9 cellular contexts compared by ENCODE assay signal in genomic region chr6:149925253-149925973, GRCh38. TPM values are rescaled to one million over a fixed set of nuclear protein-coding genes. Genes with fewer than 3 reads are reported as not detected.
DNase-seq lines count a peak whose midpoint lies in the region; ATAC-seq, FAIRE-seq and TF ChIP-seq lines count a peak whose summit lies in the region.
"Had no signal": no experiment of that assay in that cellular context is flagged by ENCODE, and none has a peak within 500 bp of the region (broad histone marks: within the 10 kb centered on the region; RNA-seq: fewer than 3 reads in every experiment).

No MANE protein-coding gene starts in this region.

- DNase-seq in activated T-cell treated with anti-CD3 and anti-CD28 coated beads, Interleukin-2, amount 50 U/mL, for 1 hour: peak; percentile 25
- no peak for DNase-seq in activated T-cell treated with anti-CD3 and anti-CD28 coated beads for 4 hours
- DNase-seq in HepG2 (ENCODE audit: low spot score): no peak
- DNase-seq in tibial nerve (ENCODE audit: low spot score in 2 of 2): no peak
- DNase-seq in inferior parietal cortex (ENCODE audit: extremely low spot score): no peak
- DNase-seq in NCI-H2029 treated with DMSO at 0.1 percent for 48 hours (lab: John Stamatoyannopoulos, UW): no peak
- no peak for DNase-seq in glomerular visceral epithelial cell (ENCODE audit: extremely low spot score)

- TF ChIP-seq CTCF in brain (conservative IDR thresholded peaks at IDR 0.05): no peak
- no peak for TF ChIP-seq CTCF in HepG2 (CRISPR knock-in tag; IDR thresholded peaks at IDR 0.05)
- no peak for TF ChIP-seq CTCF in tibial nerve (IDR thresholded peaks at IDR 0.05)

- H3K27me3 ChIP-seq in HepG2 (ENCODE audit: control insufficient read depth in 1 of 2, insufficient read depth in 2 of 2, low read length in 2 of 2) (peaks cover 13 to 55% of the 10 kb centered on the region in 2 experiments), tibial nerve (peaks cover 0 to 75% of the 10 kb centered on the region in 2 donors)

- no peak for TF ChIP-seq RAD21 in HepG2 (CRISPR knock-in tag; IDR thresholded peaks at IDR 0.05)

- TF ChIP-seq EP300 in HepG2 (IDR thresholded peaks at IDR 0.05; ENCODE audit: low read depth in 2 of 2, low read length in 2 of 2) (no peak), HepG2 (CRISPR knock-in tag; IDR thresholded peaks at IDR 0.05; ENCODE audit: borderline replicate concordance) (no peak), tibial nerve (IDR thresholded peaks at IDR 0.05) (no peak)

- no peaks in the 10 kb centered on the region for H4K20me1 ChIP-seq in HepG2 (ENCODE audit: insufficient read depth, low read length)

- H3K4me1 ChIP-seq in HepG2 (ENCODE audit: insufficient read depth, low read length) (peaks cover 34% of the 10 kb centered on the region), tibial nerve (peaks cover 0 to 32% (median 13%) of the 10 kb centered on the region in 4 donors)

- no peaks in the 10 kb centered on the region for H3K36me3 Mint-ChIP-seq in brain

- peak overlapping the region; percentile 16; the same call in 1 of the 2 replicates for H3K9ac ChIP-seq in HepG2 (ENCODE audit: insufficient read depth, low read depth, low read length)

- POLR2A ChIA-PET in HepG2 (lab: Yijun Ruan, JAX): interaction anchor here (1.0 kb wide), 1 partner anchor 208 kb away, joined by 3 read pairs; the partner anchor contains the start of gene LATS1

- CTCF ChIA-PET in HepG2 (lab: Yijun Ruan, JAX; ENCODE audit: low intra/inter-chr PET ratio, low total read pairs): interaction anchor here (1.7 to 2.4 kb wide), 3 partner anchors 85 to 202 kb away, joined by 4 to 50 read pairs (median 19); no protein-coding TSS in a partner anchor

- H3K36me3 ChIP-seq in HepG2 (replicated peaks in 1 of 2; ENCODE audit: control insufficient read depth in 1 of 2, insufficient read depth in 2 of 2, low read length in 2 of 2): no peaks in the 10 kb centered on the region; a peak in 1 of 5 replicates
- H3K36me3 ChIP-seq in tibial nerve: no peaks in the 10 kb centered on the region

- no peak overlapping the region for H3K27ac Mint-ChIP-seq in brain
- H3K27ac Mint-ChIP-seq: T-helper 17 cell had no signal

- H3K9me3 ChIP-seq in HepG2 (ENCODE audit: low read length) (no peaks in the 10 kb centered on the region), tibial nerve (no peaks in the 10 kb centered on the region)

- BruUV-seq in HepG2 (replicated peaks; lab: Mats Ljungman, UMichigan): no TSS peak

- TF ChIP-seq POLR2A in HepG2 (IDR thresholded peaks at IDR 0.05; ENCODE audit: insufficient read depth in 1 of 2, low read depth in 2 of 2, low read length in 2 of 2): no peak
- no peak for TF ChIP-seq POLR2A in tibial nerve (IDR thresholded peaks at IDR 0.05)

- no peaks in the 10 kb centered on the region for H3K79me2 ChIP-seq in HepG2 (ENCODE audit: insufficient read depth, low read length)

- H3K9me3 Mint-ChIP-seq in brain: peaks cover 13 to 28% (median 23%) of the 10 kb centered on the region in 5 experiments

- H3K27ac ChIP-seq in HepG2 (ENCODE audit: extremely low read length, insufficient read depth, low read length) (no peak overlapping the region), tibial nerve (peak overlapping the region in 2 of 4 donors; percentile 42 to 43)

- H3K4me1 Mint-ChIP-seq in brain: peaks cover 27% of the 10 kb centered on the region

- H3K4me3 Mint-ChIP-seq in brain: peak overlapping the region; percentile 35 to 86 (median 84)

- in situ Hi-C loops in HepG2 (cut with HindIII; ENCODE audit: extremely low pct_ligation_motif_present, low pct_unique_long_range_greater_than_20kb): no loop called here

- WGBS in HepG2 (ENCODE audit: low lambda C conversion rate): 24% methylated on average over 8 of the region's 34 CpGs
- 27 to 40% methylated on average over 5 to 22 of the region's 34 CpGs for WGBS in tibial nerve, 2 donors

- peak; percentile 45 for ATAC-seq in HepG2

- intact Hi-C loops in HepG2 (cut with micrococcal nuclease; ENCODE audit: unreplicated experiment): no loop called here

- no peak for FAIRE-seq in HepG2 (lab: Jason Lieb, UNC)

- no peak overlapping the region for H2AFZ ChIP-seq in HepG2 (ENCODE audit: low read length)

- H3K4me3 ChIP-seq in HepG2 (replicated peaks in 1 of 3; ENCODE audit: insufficient read depth in 1 of 3, low read depth in 2 of 3, low read length in 3 of 3) (peak overlapping the region; percentile 65 to 82 (median 71)), tibial nerve (peak overlapping the region; percentile 31 to 53 (median 48))

- peak overlapping the region; percentile 95 for H3K4me2 ChIP-seq in HepG2 (ENCODE audit: low read depth, low read length)

- peaks cover 96% of the 10 kb centered on the region for H3K27me3 Mint-ChIP-seq in brain

RNA-seq across cellular contexts. Expression of gene RAET1G, which starts 2.5 kb away (rescaled TPM):
- not detected for polyA plus RNA-seq in brain (ENCODE audit: insufficient read depth, low read depth, low replicate concordance)
- not detected in 2 replicates for total RNA-seq in HepG2 (2016; rRNA removed; fragmentation: Illumina TruSeq; extraction: Trizol)
- total RNA-seq in HepG2 (2016; cell fraction: cytosol; rRNA removed; fragmentation: Illumina TruSeq; extraction: Trizol; ENCODE audit: low read depth): not detected in 2 replicates
- total RNA-seq in HepG2 (2016; cell fraction: insoluble cytoplasmic fraction; rRNA removed; fragmentation: Illumina TruSeq; extraction: Trizol): not detected in 2 replicates
- not detected in 2 replicates for total RNA-seq in HepG2 (2016; cell fraction: membrane; rRNA removed; fragmentation: Illumina TruSeq; extraction: Trizol)
- not detected in 2 replicates for total RNA-seq in HepG2 (2016; cell fraction: nucleus; rRNA removed; fragmentation: Illumina TruSeq; extraction: Trizol)
- polyA plus RNA-seq in HepG2 (2011; rRNA removed): not detected in 2 replicates
- not detected in 2 replicates for polyA plus RNA-seq in HepG2 (2011; cell fraction: cytosol; rRNA removed)
- polyA plus RNA-seq in HepG2 (2011; cell fraction: nucleus; rRNA removed): not detected in 2 replicates
- polyA plus RNA-seq in HepG2 (2012): not detected in 2 replicates
- polyA plus RNA-seq in HepG2 (2016; cell fraction: cytosol; fragmentation: Illumina TruSeq; extraction: Trizol; ENCODE audit: low read depth): not detected in 2 replicates
- not detected in 2 replicates for polyA plus RNA-seq in HepG2 (2016; cell fraction: insoluble cytoplasmic fraction; fragmentation: Illumina TruSeq; extraction: Trizol; ENCODE audit: low read depth)
- polyA plus RNA-seq in HepG2 (2016; cell fraction: membrane; fragmentation: Illumina TruSeq; extraction: Trizol; ENCODE audit: low read depth): not detected in 2 replicates
- not detected in 2 replicates for polyA plus RNA-seq in HepG2 (2016; cell fraction: nucleus; fragmentation: Illumina TruSeq; extraction: Trizol; ENCODE audit: insufficient read depth, low read depth)
- 6.1 TPM in 1 of 2 replicates, not detected in the other for polyA minus RNA-seq in HepG2 (2011; rRNA and poly(A)+ RNA removed; ENCODE audit: low replicate concordance)
- polyA minus RNA-seq in HepG2 (2011; cell fraction: cytosol; rRNA and poly(A)+ RNA removed): not detected in 2 replicates
- polyA minus RNA-seq in HepG2 (2011; cell fraction: nucleus; rRNA and poly(A)+ RNA removed): not detected in 2 replicates
- 1 to 10 TPM in 1 of 4 donors, not detected in 3; 1.5 TPM for total RNA-seq in tibial nerve
- total RNA-seq: T-helper 17 cell had no signal

RNA-seq across cellular contexts. Expression of gene ULBP2, which starts 16.4 kb away (rescaled TPM):
- 0.73 TPM for polyA plus RNA-seq in brain (ENCODE audit: insufficient read depth, low read depth, low replicate concordance)
- not detected in 2 replicates for total RNA-seq in HepG2 (2016; rRNA removed; fragmentation: Illumina TruSeq; extraction: Trizol)
- total RNA-seq in HepG2 (2016; cell fraction: cytosol; rRNA removed; fragmentation: Illumina TruSeq; extraction: Trizol; ENCODE audit: low read depth): not detected in 2 replicates
- total RNA-seq in HepG2 (2016; cell fraction: insoluble cytoplasmic fraction; rRNA removed; fragmentation: Illumina TruSeq; extraction: Trizol): not detected in 2 replicates
- not detected in 2 replicates for total RNA-seq in HepG2 (2016; cell fraction: membrane; rRNA removed; fragmentation: Illumina TruSeq; extraction: Trizol)
- total RNA-seq in HepG2 (2016; cell fraction: nucleus; rRNA removed; fragmentation: Illumina TruSeq; extraction: Trizol): not detected in 2 replicates
- polyA plus RNA-seq in HepG2 (2011; rRNA removed): not detected in 2 replicates
- not detected in 2 replicates for polyA plus RNA-seq in HepG2 (2011; cell fraction: cytosol; rRNA removed)
- not detected in 2 replicates for polyA plus RNA-seq in HepG2 (2011; cell fraction: nucleus; rRNA removed)
- not detected in 2 replicates for polyA plus RNA-seq in HepG2 (2012)
- not detected in 2 replicates for polyA plus RNA-seq in HepG2 (2016; cell fraction: cytosol; fragmentation: Illumina TruSeq; extraction: Trizol; ENCODE audit: low read depth)
- not detected in 2 replicates for polyA plus RNA-seq in HepG2 (2016; cell fraction: insoluble cytoplasmic fraction; fragmentation: Illumina TruSeq; extraction: Trizol; ENCODE audit: low read depth)
- not detected in 2 replicates for polyA plus RNA-seq in HepG2 (2016; cell fraction: membrane; fragmentation: Illumina TruSeq; extraction: Trizol; ENCODE audit: low read depth)
- polyA plus RNA-seq in HepG2 (2016; cell fraction: nucleus; fragmentation: Illumina TruSeq; extraction: Trizol; ENCODE audit: insufficient read depth, low read depth): not detected in 2 replicates
- polyA minus RNA-seq in HepG2 (2011; rRNA and poly(A)+ RNA removed; ENCODE audit: low replicate concordance): not detected in 2 replicates
- not detected in 2 replicates for polyA minus RNA-seq in HepG2 (2011; cell fraction: cytosol; rRNA and poly(A)+ RNA removed)
- polyA minus RNA-seq in HepG2 (2011; cell fraction: nucleus; rRNA and poly(A)+ RNA removed): not detected in 2 replicates
- total RNA-seq in tibial nerve: under 1 TPM in 1 of 4 donors, not detected in 3; 0.22 TPM

RNA-seq across cellular contexts. Expression of gene RAET1E, which starts 27.5 kb away (rescaled TPM):
- polyA plus RNA-seq in brain (ENCODE audit: insufficient read depth, low read depth, low replicate concordance) (0.17 TPM), HepG2 (2011; rRNA removed) (not detected in 2 replicates)
- total RNA-seq in HepG2 (2016; rRNA removed; fragmentation: Illumina TruSeq; extraction: Trizol) (not detected in 2 replicates), tibial nerve (1 to 10 TPM in 1 of 4 donors, under 1 TPM in 2, not detected in 1; 0.30 to 1.6 (median 0.44) TPM)
- not detected in 2 replicates for total RNA-seq in HepG2 (2016; cell fraction: cytosol; rRNA removed; fragmentation: Illumina TruSeq; extraction: Trizol; ENCODE audit: low read depth)
- total RNA-seq in HepG2 (2016; cell fraction: insoluble cytoplasmic fraction; rRNA removed; fragmentation: Illumina TruSeq; extraction: Trizol): not detected in 2 replicates
- total RNA-seq in HepG2 (2016; cell fraction: membrane; rRNA removed; fragmentation: Illumina TruSeq; extraction: Trizol): not detected in 2 replicates
- total RNA-seq in HepG2 (2016; cell fraction: nucleus; rRNA removed; fragmentation: Illumina TruSeq; extraction: Trizol): not detected in 2 replicates
- not detected in 2 replicates for polyA plus RNA-seq in HepG2 (2011; cell fraction: cytosol; rRNA removed)
- polyA plus RNA-seq in HepG2 (2011; cell fraction: nucleus; rRNA removed): not detected in 2 replicates
- not detected in 2 replicates for polyA plus RNA-seq in HepG2 (2012)
- polyA plus RNA-seq in HepG2 (2016; cell fraction: cytosol; fragmentation: Illumina TruSeq; extraction: Trizol; ENCODE audit: low read depth): not detected in 2 replicates
- polyA plus RNA-seq in HepG2 (2016; cell fraction: insoluble cytoplasmic fraction; fragmentation: Illumina TruSeq; extraction: Trizol; ENCODE audit: low read depth): not detected in 2 replicates
- polyA plus RNA-seq in HepG2 (2016; cell fraction: membrane; fragmentation: Illumina TruSeq; extraction: Trizol; ENCODE audit: low read depth): not detected in 2 replicates
- polyA plus RNA-seq in HepG2 (2016; cell fraction: nucleus; fragmentation: Illumina TruSeq; extraction: Trizol; ENCODE audit: insufficient read depth, low read depth): not detected in 2 replicates
- polyA minus RNA-seq in HepG2 (2011; rRNA and poly(A)+ RNA removed; ENCODE audit: low replicate concordance): 19.1 TPM in 1 of 2 replicates, not detected in the other
- not detected in 2 replicates for polyA minus RNA-seq in HepG2 (2011; cell fraction: cytosol; rRNA and poly(A)+ RNA removed)
- polyA minus RNA-seq in HepG2 (2011; cell fraction: nucleus; rRNA and poly(A)+ RNA removed): not detected in 2 replicates

RNA-seq across cellular contexts. Expression of gene ULBP1, which starts 38.3 kb away (rescaled TPM):
- 2.3 TPM for polyA plus RNA-seq in brain (ENCODE audit: insufficient read depth, low read depth, low replicate concordance)
- 0.04 TPM in 1 of 2 replicates, not detected in the other for total RNA-seq in HepG2 (2016; rRNA removed; fragmentation: Illumina TruSeq; extraction: Trizol)
- not detected in 2 replicates for total RNA-seq in HepG2 (2016; cell fraction: cytosol; rRNA removed; fragmentation: Illumina TruSeq; extraction: Trizol; ENCODE audit: low read depth)
- 0.06 TPM in 1 of 2 replicates, not detected in the other for total RNA-seq in HepG2 (2016; cell fraction: insoluble cytoplasmic fraction; rRNA removed; fragmentation: Illumina TruSeq; extraction: Trizol)
- total RNA-seq in HepG2 (2016; cell fraction: membrane; rRNA removed; fragmentation: Illumina TruSeq; extraction: Trizol): not detected in 2 replicates
- total RNA-seq in HepG2 (2016; cell fraction: nucleus; rRNA removed; fragmentation: Illumina TruSeq; extraction: Trizol): 0.12 TPM in 1 of 2 replicates, not detected in the other
- polyA plus RNA-seq in HepG2 (2011; rRNA removed): 0.08 and 0.09 TPM in 2 replicates
- 0.11 and 0.13 TPM in 2 replicates for polyA plus RNA-seq in HepG2 (2011; cell fraction: cytosol; rRNA removed)
- 0.05 and 0.10 TPM in 2 replicates for polyA plus RNA-seq in HepG2 (2011; cell fraction: nucleus; rRNA removed)
- 0.27 and 0.39 TPM in 2 replicates for polyA plus RNA-seq in HepG2 (2012)
- not detected in 2 replicates for polyA plus RNA-seq in HepG2 (2016; cell fraction: cytosol; fragmentation: Illumina TruSeq; extraction: Trizol; ENCODE audit: low read depth)
- polyA plus RNA-seq in HepG2 (2016; cell fraction: insoluble cytoplasmic fraction; fragmentation: Illumina TruSeq; extraction: Trizol; ENCODE audit: low read depth): 0.09 TPM in 1 of 2 replicates, not detected in the other
- not detected in 2 replicates for polyA plus RNA-seq in HepG2 (2016; cell fraction: membrane; fragmentation: Illumina TruSeq; extraction: Trizol; ENCODE audit: low read depth)
- polyA plus RNA-seq in HepG2 (2016; cell fraction: nucleus; fragmentation: Illumina TruSeq; extraction: Trizol; ENCODE audit: insufficient read depth, low read depth): 0.16 TPM in 1 of 2 replicates, not detected in the other
- polyA minus RNA-seq in HepG2 (2011; rRNA and poly(A)+ RNA removed; ENCODE audit: low replicate concordance): 0.06 and 0.21 TPM in 2 replicates
- polyA minus RNA-seq in HepG2 (2011; cell fraction: cytosol; rRNA and poly(A)+ RNA removed): not detected in 2 replicates
- polyA minus RNA-seq in HepG2 (2011; cell fraction: nucleus; rRNA and poly(A)+ RNA removed): 0.12 and 0.13 TPM in 2 replicates
- under 1 TPM in 1 of 4 donors, not detected in 3; 0.21 TPM for total RNA-seq in tibial nerve
